In genomic region chr17:77494664-77495435, GRCh38 we compare ENCODE assay signal across 8 cellular contexts.
A peak's percentile ranks its signal among the peaks of the same experiment; 100 is the strongest.
DNase-seq lines count a peak whose midpoint lies in the region; ATAC-seq, FAIRE-seq and TF ChIP-seq lines count a peak whose summit lies in the region.

No MANE protein-coding gene starts in this region.

- H3K27me3 ChIP-seq in DOHH2 (ENCODE audit: control insufficient read depth, low read length): no peaks in the 10 kb centered on the region
- no peaks in the 10 kb centered on the region for H3K27me3 ChIP-seq in testis

- H3K4me3 ChIP-seq in DOHH2 (ENCODE audit: low read length): no peak overlapping the region
- no peak overlapping the region for H3K4me3 ChIP-seq in testis

- DNase-seq in HPDE6-E6E7 (ENCODE audit: extremely low spot score) (peak; percentile 69), RCC 7860 (ENCODE audit: low spot score) (peak; percentile 54), fibroblast of the conjunctiva (ENCODE audit: low read depth) (peak; percentile 60), nucleus accumbens (lab: John Stamatoyannopoulos, UW) (peak in 46 of 56 donors; percentile 13 to 81 (median 49)), testis (peak; percentile 90)
- DNase-seq in activated T-helper 1 cell treated with anti-CD3 and anti-CD28 coated beads, Interleukin-2, amount 50 U/mL, for 16 hours (ENCODE audit: low read depth in 1 of 2, low spot score in 1 of 2): peak; percentile 59 to 62

- peaks cover 19% of the 10 kb centered on the region; the same call in 1 of the 2 replicates for H3F3A ChIP-seq in DOHH2 (ENCODE audit: control insufficient read depth, insufficient read depth)

- H4K20me1 ChIP-seq in DOHH2 (ENCODE audit: control insufficient read depth, insufficient read depth, low read depth, low read length): peaks cover 13% of the 10 kb centered on the region

- TF ChIP-seq POLR2A in testis (IDR thresholded peaks at IDR 0.05): no peak

- H3K79me2 ChIP-seq in DOHH2 (ENCODE audit: control insufficient read depth, low read length): peaks cover 10% of the 10 kb centered on the region; the same call in 1 of the 2 replicates

- H3K4me1 ChIP-seq in DOHH2 (ENCODE audit: control insufficient read depth, low read length): peaks cover 49% of the 10 kb centered on the region
- peaks cover 8% of the 10 kb centered on the region for H3K4me1 ChIP-seq in testis

- H3K36me3 ChIP-seq in DOHH2 (ENCODE audit: control insufficient read depth, low read length): peaks cover 94% of the 10 kb centered on the region
- H3K36me3 ChIP-seq in testis (ENCODE audit: low read depth, missing control alignments): no peaks in the 10 kb centered on the region

- FAIRE-seq in RCC 7860 (lab: Jason Lieb, UNC): no peak

- H3K9me3 ChIP-seq in DOHH2 (ENCODE audit: control insufficient read depth, insufficient read depth, low read length): no peaks in the 10 kb centered on the region
- no peaks in the 10 kb centered on the region for H3K9me3 ChIP-seq in testis

- intact Hi-C loops in testis (cut with DNase I; ENCODE audit: low total_unique reads): loop anchor here (2.0 to 5.0 kb wide), 2 partner anchors 68 to 164 kb away; no protein-coding TSS in a partner anchor

- peak overlapping the region; percentile 29; the same call in 1 of the 2 replicates for H3K27ac ChIP-seq in DOHH2 (ENCODE audit: low read depth, low read length)
- H3K27ac ChIP-seq in testis: no peak overlapping the region

- H3K4me2 ChIP-seq in DOHH2 (ENCODE audit: low read length): peak overlapping the region; percentile 36

- 37 to 38% methylated on average over 13 to 17 of the region's 18 CpGs for WGBS in testis, 2 donors

- ATAC-seq in HG03457 (IDR thresholded peaks at IDR 0.05; ENCODE audit: unreplicated experiment): no peak

- H3K9me2 ChIP-seq in DOHH2 (replicated peaks; ENCODE audit: control insufficient read depth, low read length): no peaks in the 10 kb centered on the region

- TF ChIP-seq CTCF in DOHH2 (IDR thresholded peaks at IDR 0.05; ENCODE audit: low read depth, low read length, poor library complexity, severe bottlenecking) (peak; percentile 98), testis (IDR thresholded peaks at IDR 0.05) (peak; percentile 99)
